In the genomic region with DNA sequence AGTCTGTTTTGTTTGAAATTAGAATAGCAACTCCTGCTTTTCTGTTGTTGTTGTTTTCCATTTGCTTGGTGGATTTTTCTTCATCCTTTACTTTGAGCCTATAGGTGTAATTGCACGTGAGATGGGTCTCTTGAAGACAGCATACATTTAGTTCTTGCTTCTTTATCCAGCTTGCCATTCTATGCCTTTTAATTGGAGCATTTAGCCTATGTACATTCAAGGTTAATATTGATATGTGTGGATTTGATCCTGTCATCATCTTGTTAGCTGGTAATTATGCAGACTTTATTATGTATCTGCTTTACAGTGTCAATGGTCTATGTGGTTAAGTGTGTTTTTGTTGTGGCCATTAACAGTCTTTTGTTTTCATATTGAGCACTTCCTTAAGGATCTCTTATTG, we compare ENCODE assay signal across 10 cellular contexts.
"Had no signal": no experiment of that assay in that cellular context is flagged by ENCODE, and none has a peak within 500 bp of the region (broad histone marks: within the 10 kb centered on the region; RNA-seq: fewer than 3 reads in every experiment).

No MANE protein-coding gene starts in this region.

- H3K27ac ChIP-seq: GM23248 had no signal

- H3K4me1 Mint-ChIP-seq: GM23338 had no signal

- H3K4me2 ChIP-seq: GM23338 had no signal

- H3K4me3 Mint-ChIP-seq: GM23338, H9, HFFc6 had no signal

- H3K4me3 ChIP-seq: GM23248, GM23338, HAP-1 had no signal

- H3K9me3 ChIP-seq: HAP-1 had no signal

- H3K9ac ChIP-seq: GM23248 had no signal

- H2AFZ ChIP-seq: GM23248, GM23338 had no signal

- H3K27ac Mint-ChIP-seq: GM23338, H9, HFFc6 had no signal

- H3K4me1 ChIP-seq: HAP-1 had no signal

- DNase-seq: GM23248, GOT3, H7, H9, HCEC 1CT, HFFc6 had no signal

- FAIRE-seq: H1, H54 had no signal

- H3K36me3 ChIP-seq: HAP-1 had no signal
